ENCODE assay signal across 10 cellular contexts in genomic region chr1:56688522-56689026, GRCh38. TPM values are rescaled to one million over a fixed set of nuclear protein-coding genes. Genes with fewer than 3 reads are reported as not detected.
A peak's percentile ranks its signal among the peaks of the same experiment; 100 is the strongest.
DNase-seq lines count a peak whose midpoint lies in the region; ATAC-seq and TF ChIP-seq lines count a peak whose summit lies in the region.
"Had no signal": no experiment of that assay in that cellular context is flagged by ENCODE, and none has a peak within 500 bp of the region (broad histone marks: within the 10 kb centered on the region; RNA-seq: fewer than 3 reads in every experiment).

No MANE protein-coding gene starts in this region.

- H2AFZ ChIP-seq in ACC112 (ENCODE audit: low read length, unreplicated experiment), result no peak overlapping the region

- no peaks in the 10 kb centered on the region for H3K79me2 ChIP-seq in ACC112 (ENCODE audit: control insufficient read depth, insufficient read depth, low read length, unreplicated experiment)

- H3K4me3 ChIP-seq in ACC112 (ENCODE audit: low read depth, low read length), result no peak overlapping the region
- H3K4me3 ChIP-seq in fibroblast of villous mesenchyme (ENCODE audit: low read depth, low read length), result no peak overlapping the region
- no peak overlapping the region for H3K4me3 ChIP-seq in suprapubic skin
- H3K4me3 ChIP-seq: SK-N-MC had no signal

- H3K27me3 ChIP-seq in ACC112 (ENCODE audit: insufficient read depth, low read length) (no peaks in the 10 kb centered on the region), suprapubic skin (no peaks in the 10 kb centered on the region)

- ATAC-seq in GM21390 (IDR thresholded peaks at IDR 0.05; ENCODE audit: unreplicated experiment) (peak; percentile 67), left lobe of liver (no peak)

- WGBS in suprapubic skin, result 73% methylated on average over 3 of the region's 3 CpGs

- H3K36me3 ChIP-seq in ACC112 (ENCODE audit: insufficient read depth, low read length) (no peaks in the 10 kb centered on the region), suprapubic skin (no peaks in the 10 kb centered on the region)

- DNase-seq in NCI-H2196 treated with DMSO at 0.1 percent for 48 hours (lab: John Stamatoyannopoulos, UW; ENCODE audit: unreplicated experiment) (peak; percentile 15), fibroblast of villous mesenchyme (ENCODE audit: low read depth) (peak; percentile 39), SHP77 (lab: John Stamatoyannopoulos, UW) (no peak), cortex of kidney (lab: John Stamatoyannopoulos, UW) (no peak), suprapubic skin (ENCODE audit: low spot score in 2 of 2) (no peak), left lobe of liver (ENCODE audit: low spot score) (no peak)
- DNase-seq: glutamatergic neuron had no signal

- H3K27ac ChIP-seq in ACC112 (ENCODE audit: low read depth, low read length) (peak overlapping the region; percentile 43), suprapubic skin (no peak overlapping the region)
- H3K27ac ChIP-seq: SK-N-MC had no signal

- H3K4me1 ChIP-seq in ACC112 (ENCODE audit: control insufficient read depth, insufficient read depth, low read length, unreplicated experiment), result peaks cover 24% of the 10 kb centered on the region
- H3K4me1 ChIP-seq in suprapubic skin, result no peaks in the 10 kb centered on the region

- no peak for TF ChIP-seq POLR2A in suprapubic skin (IDR thresholded peaks at IDR 0.05)

- TF ChIP-seq CTCF in fibroblast of villous mesenchyme (IDR thresholded peaks at IDR 0.05; ENCODE audit: insufficient read depth, low read depth, low read length), result no peak
- TF ChIP-seq CTCF in suprapubic skin (IDR thresholded peaks at IDR 0.05), result no peak

- H3K9me3 ChIP-seq in suprapubic skin, result no peaks in the 10 kb centered on the region

- TF ChIP-seq EP300 in suprapubic skin (IDR thresholded peaks at IDR 0.05), result no peak

RNA-seq across cellular contexts. Expression of gene PRKAA2, which starts 43.5 kb away (rescaled TPM):
- 0.32 and 1.3 TPM in 2 replicates for total RNA-seq in fibroblast of villous mesenchyme
- total RNA-seq in suprapubic skin, result 1 to 10 TPM; 1.1 to 4.3 (median 1.3) TPM
- 0.40 TPM for total RNA-seq in left lobe of liver

Comparison
In these comparisons a context has a peak if more than half of its experiments do, and no peak if none do; other contexts are left out.
1. DNase-seq: peak in NCI-H2196 treated with DMSO at 0.1 percent for 48 hours (single experiment) and fibroblast of villous mesenchyme (single experiment); none in SHP77 (0 of 2), cortex of kidney (single experiment), suprapubic skin (0 of 2) and left lobe of liver (single experiment).